ENCODE assay signal across 13 cellular contexts in the genomic region with DNA sequence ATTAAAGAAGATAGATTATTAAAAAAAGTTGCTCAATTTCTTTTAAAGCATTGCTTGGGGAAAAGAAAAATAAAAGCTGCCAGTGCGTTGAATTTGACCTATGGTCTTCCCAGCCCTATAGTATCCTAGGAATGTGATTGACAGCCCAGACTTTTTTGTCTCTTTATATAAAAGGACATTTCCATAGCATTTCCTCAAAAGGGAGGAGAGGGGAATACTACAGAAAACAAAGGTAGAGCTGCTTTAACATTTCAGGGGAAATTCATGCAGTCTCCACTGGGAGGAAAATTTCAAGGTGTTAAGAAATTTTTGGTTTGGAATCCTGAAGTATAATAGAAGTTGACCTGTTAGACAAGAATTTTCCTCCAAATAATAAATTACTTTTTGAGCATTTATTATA. TPM values are rescaled to one million over a fixed set of nuclear protein-coding genes. Genes with fewer than 3 reads are reported as not detected.
"Had no signal": no experiment of that assay in that cellular context is flagged by ENCODE, and none has a peak within 500 bp of the region (broad histone marks: within the 10 kb centered on the region; RNA-seq: fewer than 3 reads in every experiment).

No MANE protein-coding gene starts in this region.

- H3K27ac Mint-ChIP-seq: T-cell had no signal

- H3K27me3 ChIP-seq: MG63 had no signal

- H3K9me3 Mint-ChIP-seq: T-cell had no signal

- H3K36me3 Mint-ChIP-seq: T-cell had no signal

- H3K4me2 ChIP-seq: PC-9 had no signal

- H3K4me3 Mint-ChIP-seq: T-cell had no signal

- H3K27me3 Mint-ChIP-seq: T-cell had no signal

- H3K36me3 ChIP-seq: MG63, SJCRH30 had no signal

- H3K4me3 ChIP-seq: MG63, PC-9, SJCRH30, SK-N-MC had no signal

- H2AFZ ChIP-seq: PC-9 had no signal

- H3K4me1 ChIP-seq: SJCRH30 had no signal

- H3K9me3 ChIP-seq: MG63, SJCRH30 had no signal

- DNase-seq: SIG-M5 had no signal

- H3K27ac ChIP-seq: PC-9, RWPE1, SJCRH30, SK-N-MC had no signal

RNA-seq across cellular contexts. Expression of a gene that starts 17.9 kb away (rescaled TPM):
- total RNA-seq: M059J, NCI-H460, OCI-LY7, PC-9, Right ventricle myocardium inferior, RPMI7951, SJCRH30, SK-MEL-5, T-cell had no signal
